In the genomic region with DNA sequence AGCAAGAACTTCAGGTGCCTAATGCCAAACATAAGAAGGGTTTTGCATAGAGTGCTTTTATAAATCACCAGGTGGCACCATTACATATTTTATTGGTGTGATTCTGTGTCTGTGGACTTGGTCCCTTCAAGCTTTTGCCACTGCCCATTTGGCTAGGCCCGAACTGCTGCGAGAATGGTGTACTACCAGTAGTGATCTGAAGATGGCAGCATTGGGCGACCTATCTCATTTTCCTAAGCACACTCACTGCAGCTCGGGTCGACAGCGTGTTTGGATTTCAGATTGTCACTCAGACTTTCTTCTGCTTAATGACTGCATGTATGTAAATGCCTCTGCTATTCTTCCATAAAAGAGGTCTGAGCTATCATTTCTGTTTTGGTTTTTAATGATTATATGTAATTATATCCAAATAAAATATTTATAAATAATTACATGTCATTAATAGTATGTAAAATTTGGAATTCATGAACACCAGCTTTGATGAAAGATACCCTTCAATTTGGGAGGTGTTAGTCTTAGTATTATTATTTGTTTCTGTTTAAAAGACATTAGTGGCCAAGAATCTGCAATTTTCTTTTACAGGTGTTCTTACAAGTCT, we compare ENCODE assay signal across 8 cellular contexts.
DNase-seq lines count a peak whose midpoint lies in the region; ATAC-seq and TF ChIP-seq lines count a peak whose summit lies in the region.

No MANE protein-coding gene starts in this region.

- no peak overlapping the region for H2BK12ac ChIP-seq in neuronal stem cell (ENCODE audit: low read length)

- no peaks in the 10 kb centered on the region for H3K36me3 ChIP-seq in Panc1 (ENCODE audit: control insufficient read depth, insufficient read depth, low read length)
- no peaks in the 10 kb centered on the region for H3K36me3 ChIP-seq in neuronal stem cell (replicated peaks in 1 of 2; ENCODE audit: control insufficient read depth in 2 of 2, insufficient read depth in 2 of 2, low read length in 2 of 2)
- H3K36me3 ChIP-seq in tibial artery = no peaks in the 10 kb centered on the region

- no peaks in the 10 kb centered on the region for H3K36me3 Mint-ChIP-seq in activated T-cell treated with anti-CD3 and anti-CD28 coated beads, Interleukin-2, amount 50 U/mL, for 4 hours (ENCODE audit: insufficient read depth)

- no peaks in the 10 kb centered on the region for H3K4me1 ChIP-seq in Panc1 (ENCODE audit: control insufficient read depth, insufficient read depth, low read length)
- no peaks in the 10 kb centered on the region for H3K4me1 ChIP-seq in neuronal stem cell (ENCODE audit: control insufficient read depth in 2 of 2, insufficient read depth in 1 of 2, low read depth in 1 of 2, low read length in 2 of 2)
- H3K4me1 ChIP-seq in tibial artery = peaks cover 0 to under 1% (median 0%) of the 10 kb centered on the region in 4 donors

- no peak overlapping the region for H4K8ac ChIP-seq in neuronal stem cell (ENCODE audit: low read depth, low read length)

- DNase-seq in GDM1 (lab: John Stamatoyannopoulos, UW) = peak; percentile 36
- peak; percentile 73 for DNase-seq in H4 (ENCODE audit: low spot score)
- DNase-seq in LHCN-M2 (ENCODE audit: low read depth) = peak; percentile 52
- peak; percentile 64 for DNase-seq in Panc1 (ENCODE audit: low read depth, low spot score)
- peak; percentile 31 for DNase-seq in activated T-cell treated with anti-CD3 and anti-CD28 coated beads, Interleukin-2, amount 50 U/mL, for 4 hours
- peak; percentile 70 for DNase-seq in fibroblast of mammary gland (ENCODE audit: low read depth)
- peak; percentile 80 for DNase-seq in neuronal stem cell (ENCODE audit: low spot score)
- peak; percentile 58 to 72 for DNase-seq in tibial artery

- no peaks in the 10 kb centered on the region for H3K9me3 Mint-ChIP-seq in activated T-cell treated with anti-CD3 and anti-CD28 coated beads, Interleukin-2, amount 50 U/mL, for 4 hours

- no peaks in the 10 kb centered on the region for H3K9me3 ChIP-seq in Panc1 (ENCODE audit: control insufficient read depth, insufficient read depth, low read depth, low read length)
- H3K9me3 ChIP-seq in neuronal stem cell (replicated peaks in 1 of 2; ENCODE audit: control insufficient read depth in 2 of 2, insufficient read depth in 1 of 2, low read depth in 1 of 2, low read length in 2 of 2) = no peaks in the 10 kb centered on the region
- no peaks in the 10 kb centered on the region for H3K9me3 ChIP-seq in tibial artery

- H3K23ac ChIP-seq in neuronal stem cell (ENCODE audit: low read depth, low read length, poor library complexity) = no peak overlapping the region

- H3K4me1 Mint-ChIP-seq in activated T-cell treated with anti-CD3 and anti-CD28 coated beads, Interleukin-2, amount 50 U/mL, for 4 hours (ENCODE audit: low read depth) = no peaks in the 10 kb centered on the region

- H4K91ac ChIP-seq in neuronal stem cell (ENCODE audit: low read depth, low read length, poor library complexity) = no peak overlapping the region

- no CpG with 5 or more reads among the region's 6 CpGs for WGBS in neuronal stem cell (ENCODE audit: extremely low coverage in 2 of 2, insufficient read length in 2 of 2, insufficient replicate concordance in 1 of 2), 2 donors

- H2AFZ ChIP-seq in neuronal stem cell (ENCODE audit: low read length) = peak overlapping the region; percentile 40

- no peak overlapping the region for H3K4me2 ChIP-seq in neuronal stem cell (ENCODE audit: insufficient read depth, low read length, poor library complexity, severe bottlenecking)

- H3K27me3 ChIP-seq in Panc1 (ENCODE audit: control insufficient read depth, insufficient read depth, low read length) = peaks cover 4% of the 10 kb centered on the region
- no peaks in the 10 kb centered on the region for H3K27me3 ChIP-seq in neuronal stem cell (ENCODE audit: control insufficient read depth in 3 of 3, insufficient read depth in 3 of 3, low read depth in 1 of 3, low read length in 3 of 3)
- no peaks in the 10 kb centered on the region for H3K27me3 ChIP-seq in tibial artery

- H3K79me1 ChIP-seq in neuronal stem cell (ENCODE audit: low read depth, low read length) = no peaks in the 10 kb centered on the region

- no TSS peak for BruUV-seq in Panc1 (replicated peaks; lab: Mats Ljungman, UMichigan)

- no peak overlapping the region for H2AK5ac ChIP-seq in neuronal stem cell (ENCODE audit: low read depth, low read length)

- no peak overlapping the region for H2BK120ac ChIP-seq in neuronal stem cell (ENCODE audit: low read depth, low read length)

- no peak overlapping the region for H3K9ac ChIP-seq in neuronal stem cell (ENCODE audit: low read depth, low read length, poor library complexity)

- peak; percentile 96 for ATAC-seq in Panc1
- peak; percentile 85 to 89 for ATAC-seq in activated T-cell treated with anti-CD3 and anti-CD28 coated beads, Interleukin-2, amount 50 U/mL, for 4 hours

- no peak overlapping the region for H2BK15ac ChIP-seq in neuronal stem cell (ENCODE audit: low read length)

- no peak overlapping the region for H2BK5ac ChIP-seq in neuronal stem cell (ENCODE audit: low read length)

- H3K4ac ChIP-seq in neuronal stem cell (ENCODE audit: low read length) = no peak overlapping the region

- POLR2A ChIA-PET in Panc1 (lab: Charles Lee) = no interaction called here

- H3K27me3 Mint-ChIP-seq in activated T-cell treated with anti-CD3 and anti-CD28 coated beads, Interleukin-2, amount 50 U/mL, for 4 hours (ENCODE audit: low read depth) = peaks cover 10% of the 10 kb centered on the region

- in situ Hi-C loops in Panc1 (cut with HindIII; ENCODE audit: low pct_unique_long_range_greater_than_20kb, low sequenced_read_pairs) = no loop called here

- H3K14ac ChIP-seq in neuronal stem cell (ENCODE audit: low read length) = no peak overlapping the region

- intact Hi-C loops in Panc1 (cut with micrococcal nuclease; ENCODE audit: unreplicated experiment) (loop anchor here (5.0 kb wide), 1 partner anchor 265 kb away; no protein-coding TSS in a partner anchor), tibial artery (cut with DNase I; ENCODE audit: low total_unique reads) (no loop called here)

- CTCF ChIA-PET in Panc1 (lab: Charles Lee) = interaction anchor here (0.6 kb wide), 1 partner anchor 248 kb away, joined by 15 read pairs; no protein-coding TSS in a partner anchor

- no peak overlapping the region for H3K27ac ChIP-seq in Panc1 (ENCODE audit: low read length)
- H3K27ac ChIP-seq in neuronal stem cell (replicated peaks; ENCODE audit: low read length) = no peak overlapping the region
- no peak overlapping the region for H3K27ac ChIP-seq in tibial artery

- H3K18ac ChIP-seq in neuronal stem cell (ENCODE audit: low read length) = no peak overlapping the region

- no peak overlapping the region for H3K4me3 Mint-ChIP-seq in activated T-cell treated with anti-CD3 and anti-CD28 coated beads, Interleukin-2, amount 50 U/mL, for 4 hours

- no peak overlapping the region for H3K4me3 ChIP-seq in Panc1 (ENCODE audit: low read depth in 2 of 2, low read length in 2 of 2)
- no peak overlapping the region for H3K4me3 ChIP-seq in fibroblast of mammary gland (ENCODE audit: control insufficient read depth, low read depth, low read length)
- H3K4me3 ChIP-seq in neuronal stem cell (ENCODE audit: low read length in 2 of 2) = no peak overlapping the region
- no peak overlapping the region for H3K4me3 ChIP-seq in tibial artery

- TF ChIP-seq CTCF in Panc1 (IDR thresholded peaks at IDR 0.05) = peak; percentile 85
- TF ChIP-seq CTCF in fibroblast of mammary gland (conservative IDR thresholded peaks at IDR 0.05; ENCODE audit: control insufficient read depth, insufficient read depth, low read depth, low read length) = peak; percentile 85
- peak; percentile 63 to 74 for TF ChIP-seq CTCF in tibial artery (IDR thresholded peaks at IDR 0.05)
